Comparison of ENCODE assay signal across 14 cellular contexts in the genomic region with DNA sequence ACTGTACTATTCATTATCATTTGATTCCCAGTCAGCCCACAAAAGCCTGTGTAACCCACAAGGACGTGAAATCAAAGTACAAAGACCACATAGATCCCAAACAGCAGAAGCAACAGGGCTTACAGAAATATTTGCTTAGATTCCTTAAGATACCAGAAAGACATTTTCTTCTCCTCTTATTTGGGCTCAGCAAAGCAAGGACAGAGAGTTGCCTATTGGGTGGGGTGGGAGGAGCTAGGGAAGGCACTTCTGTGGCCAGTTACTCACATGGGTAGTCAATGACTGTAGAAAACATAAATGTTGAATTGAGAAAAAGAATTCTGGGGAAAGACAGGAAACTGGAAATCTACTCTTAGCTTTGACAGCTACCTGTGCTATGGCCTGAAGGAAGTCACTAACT. TPM values are rescaled to one million over a fixed set of nuclear protein-coding genes. Genes with fewer than 3 reads are reported as not detected.
A peak's percentile ranks its signal among the peaks of the same experiment; 100 is the strongest.
DNase-seq lines count a peak whose midpoint lies in the region; ATAC-seq and TF ChIP-seq lines count a peak whose summit lies in the region.
"Had no signal": no experiment of that assay in that cellular context is flagged by ENCODE, and none has a peak within 500 bp of the region (broad histone marks: within the 10 kb centered on the region; RNA-seq: fewer than 3 reads in every experiment).

No MANE protein-coding gene starts in this region.

- H3K4me3 Mint-ChIP-seq in activated naive CD8-positive, alpha-beta T cell treated with anti-CD3 and anti-CD28 coated beads, Interleukin-2, amount 50 U/mL, for 24 hours: no peak overlapping the region
- H3K4me3 Mint-ChIP-seq: memory B cell had no signal

- H3K27me3 ChIP-seq in brain microvascular endothelial cell (replicated peaks): no peaks in the 10 kb centered on the region
- H3K27me3 ChIP-seq: BLaER1, esophagus squamous epithelium had no signal

- no CpG with 5 or more reads among the region's 1 CpG for WGBS in mesodermal cell (ENCODE audit: insufficient coverage in 2 of 2), 2 experiments

- H3K27ac Mint-ChIP-seq in activated naive CD8-positive, alpha-beta T cell treated with anti-CD3 and anti-CD28 coated beads, Interleukin-2, amount 50 U/mL, for 24 hours: no peak overlapping the region

- peaks cover 28% of the 10 kb centered on the region for H3K4me1 Mint-ChIP-seq in activated naive CD8-positive, alpha-beta T cell treated with anti-CD3 and anti-CD28 coated beads, Interleukin-2, amount 50 U/mL, for 24 hours

- DNase-seq in AG04449 (ENCODE audit: low read depth, low spot score) (peak; percentile 36), HK-2 (ENCODE audit: unreplicated experiment) (peak; percentile 24), brain microvascular endothelial cell (peak; percentile 66), GF-D8 (lab: John Stamatoyannopoulos, UW) (no peak), HUDEP-2 (lab: John Stamatoyannopoulos, UW; ENCODE audit: unreplicated experiment in 76 of 76) (no peak)
- no peak for DNase-seq in activated naive CD8-positive, alpha-beta T cell treated with anti-CD3 and anti-CD28 coated beads, Interleukin-2, amount 50 U/mL, for 24 hours
- DNase-seq: activated CD4-positive, alpha-beta T cell treated with anti-CD3 and anti-CD28 coated beads, Interleukin-2, amount 50 U/mL, for 4 hours; amygdala; esophagus squamous epithelium; NCI-H2029 treated with DMSO at 0.1 percent for 48 hours had no signal

- in situ Hi-C loops in brain microvascular endothelial cell (cut with HindIII; ENCODE audit: low pct_ligation_motif_present, low sequenced_read_pairs): no loop called here

- CTCF ChIA-PET in AG04449 (lab: Yijun Ruan, JAX): interaction anchor here (1.4 to 1.9 kb wide), 3 partner anchors 18 to 335 kb away, joined by 3 to 6 read pairs (median 4); no protein-coding TSS in a partner anchor

- TF ChIP-seq CTCF in AG04449 (IDR thresholded peaks at IDR 0.05; ENCODE audit: insufficient read depth, low read length, missing control alignments) (no peak), brain microvascular endothelial cell (IDR thresholded peaks at IDR 0.05; ENCODE audit: low read depth, low read length, missing control alignments) (no peak)

- H3K36me3 ChIP-seq in brain microvascular endothelial cell (replicated peaks) (no peaks in the 10 kb centered on the region), mesodermal cell (ENCODE audit: control insufficient read depth, insufficient read depth, low read length) (no peaks in the 10 kb centered on the region)
- H3K36me3 ChIP-seq: BLaER1, esophagus squamous epithelium had no signal

- H3K36me3 Mint-ChIP-seq in activated naive CD8-positive, alpha-beta T cell treated with anti-CD3 and anti-CD28 coated beads, Interleukin-2, amount 50 U/mL, for 24 hours (ENCODE audit: low read depth): no peaks in the 10 kb centered on the region
- H3K36me3 Mint-ChIP-seq: memory B cell had no signal

- POLR2A ChIA-PET in AG04449 (lab: Yijun Ruan, JAX): no interaction called here

- ATAC-seq in activated naive CD8-positive, alpha-beta T cell treated with anti-CD3 and anti-CD28 coated beads, Interleukin-2, amount 50 U/mL, for 24 hours: no peak
- ATAC-seq in HG02938 (IDR thresholded peaks at IDR 0.05; ENCODE audit: unreplicated experiment): no peak

- peaks cover 12% of the 10 kb centered on the region for H3K4me1 ChIP-seq in mesodermal cell (ENCODE audit: control insufficient read depth, insufficient read depth, low read length, poor library complexity, severe bottlenecking)
- H3K4me1 ChIP-seq: esophagus squamous epithelium had no signal

- H3K27me3 Mint-ChIP-seq in activated naive CD8-positive, alpha-beta T cell treated with anti-CD3 and anti-CD28 coated beads, Interleukin-2, amount 50 U/mL, for 24 hours: no peaks in the 10 kb centered on the region
- H3K27me3 Mint-ChIP-seq: memory B cell had no signal

- H3K27ac ChIP-seq in brain microvascular endothelial cell: peak overlapping the region; percentile 86
- peak overlapping the region; percentile 73 for H3K27ac ChIP-seq in mesodermal cell (ENCODE audit: low read depth, low read length, severe bottlenecking)
- H3K27ac ChIP-seq: BLaER1, esophagus squamous epithelium had no signal

- H3K9me3 ChIP-seq in mesodermal cell (ENCODE audit: control insufficient read depth, low read length): no peaks in the 10 kb centered on the region
- H3K9me3 ChIP-seq: BLaER1, esophagus squamous epithelium had no signal

- no peaks in the 10 kb centered on the region for H3K9me3 Mint-ChIP-seq in activated naive CD8-positive, alpha-beta T cell treated with anti-CD3 and anti-CD28 coated beads, Interleukin-2, amount 50 U/mL, for 24 hours
- H3K9me3 Mint-ChIP-seq: memory B cell had no signal

- H3K4me3 ChIP-seq in AG04449 (ENCODE audit: low read depth, low read length): no peak overlapping the region
- no peak overlapping the region for H3K4me3 ChIP-seq in brain microvascular endothelial cell (ENCODE audit: low read depth, low read length)
- H3K4me3 ChIP-seq in mesodermal cell (ENCODE audit: extremely low read depth, insufficient read depth, low read length, poor library complexity, severe bottlenecking): no peak overlapping the region
- H3K4me3 ChIP-seq: BLaER1, esophagus squamous epithelium had no signal

RNA-seq across cellular contexts. Expression of gene PDE7B, which starts 19.8 kb away (rescaled TPM):
- polyA plus RNA-seq in mesodermal cell (2013, experiment 1 of 2): 0.37 TPM
- polyA plus RNA-seq in mesodermal cell (2013, experiment 2 of 2): 0.25 TPM

Comparison
In these comparisons a context has a peak if more than half of its experiments do, and no peak if none do; other contexts are left out.
1. DNase-seq: peak in AG04449 (single experiment), HK-2 (single experiment) and brain microvascular endothelial cell (single experiment); none in GF-D8 (single experiment), activated naive CD8-positive, alpha-beta T cell treated with anti-CD3 and anti-CD28 coated beads, Interleukin-2, amount 50 U/mL, for 24 hours (single experiment) and HUDEP-2 (0 of 76).